Comparison of ENCODE assay signal across 3 cellular contexts in the genomic region with DNA sequence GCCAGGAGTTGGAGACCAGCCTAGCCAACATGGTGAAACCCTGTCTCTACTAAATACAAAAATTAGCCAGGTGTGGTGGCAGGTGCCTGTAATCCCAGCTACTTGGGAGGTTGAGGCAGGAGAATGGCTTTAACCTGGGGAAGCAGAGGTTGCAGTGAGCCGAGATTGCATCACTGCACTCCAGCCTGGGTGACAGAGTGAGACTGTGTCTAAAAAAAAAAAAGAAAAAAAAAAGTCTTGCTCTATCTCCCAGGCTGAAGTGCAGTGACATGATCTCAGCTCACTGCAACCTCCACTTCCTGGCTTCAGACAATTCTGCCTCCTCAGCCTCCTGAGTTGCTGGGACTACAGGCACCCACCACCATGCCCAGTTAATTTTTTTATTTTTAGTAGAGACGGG. TPM values are rescaled to one million over a fixed set of nuclear protein-coding genes. Genes with fewer than 3 reads are reported as not detected.
"Had no signal": no experiment of that assay in that cellular context is flagged by ENCODE, and none has a peak within 500 bp of the region (broad histone marks: within the 10 kb centered on the region; RNA-seq: fewer than 3 reads in every experiment).

No MANE protein-coding gene starts in this region.

RNA-seq across cellular contexts. Expression of a gene that starts 4.9 kb away (rescaled TPM):
- total RNA-seq: stomach, temporal lobe, vagina had no signal
